ENCODE assay signal across 18 cellular contexts in the genomic region with DNA sequence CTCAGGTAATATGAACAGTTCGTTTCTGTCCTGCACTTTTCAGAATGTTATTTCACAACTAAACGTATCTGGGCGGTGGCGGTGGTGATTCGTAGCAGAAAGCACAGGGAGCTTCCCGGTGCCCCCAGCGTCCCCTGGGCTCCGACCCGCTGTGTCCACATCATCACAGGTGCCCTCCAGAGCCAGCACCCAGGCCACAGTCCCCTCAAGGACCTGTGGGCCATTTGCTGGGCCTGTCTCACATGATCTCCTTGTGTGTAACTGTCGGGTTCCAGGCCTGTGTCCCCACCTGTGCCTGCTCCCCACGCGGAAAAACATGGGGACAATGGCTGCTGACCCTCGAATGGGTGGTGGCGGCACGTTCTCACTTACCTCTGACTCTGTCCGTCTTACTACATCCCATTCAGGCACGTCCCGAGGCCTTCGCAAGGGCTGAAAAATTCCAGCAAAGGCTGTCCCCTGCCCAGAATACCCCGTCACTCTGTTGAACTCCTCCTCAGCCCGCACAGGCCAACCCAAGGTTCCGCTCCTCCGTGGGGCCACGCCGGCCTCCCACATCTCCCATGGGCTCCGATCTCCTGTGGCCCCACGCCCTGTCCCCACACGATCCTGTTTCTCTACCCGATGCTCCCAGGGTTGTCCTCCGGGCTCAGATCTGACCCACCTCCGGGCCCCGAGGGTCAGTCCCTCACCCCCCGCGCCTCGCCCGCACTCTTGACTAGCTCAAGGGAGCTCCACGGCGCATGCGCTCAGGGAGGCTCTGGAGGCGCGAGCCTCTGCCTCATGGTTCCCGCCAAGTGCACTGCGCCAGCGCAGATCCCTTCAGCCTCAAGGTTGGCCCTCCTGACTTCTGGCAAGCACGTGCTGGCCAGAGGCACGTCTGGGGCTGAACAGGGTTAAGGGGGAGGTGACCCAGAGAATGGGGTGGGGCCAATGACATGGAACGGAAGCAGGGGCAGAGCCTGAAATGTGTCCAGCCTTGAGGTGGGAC. TPM values are rescaled to one million over a fixed set of nuclear protein-coding genes. Genes with fewer than 3 reads are reported as not detected.
DNase-seq lines count a peak whose midpoint lies in the region; ATAC-seq, FAIRE-seq and TF ChIP-seq lines count a peak whose summit lies in the region.
"Had no signal": no experiment of that assay in that cellular context is flagged by ENCODE, and none has a peak within 500 bp of the region (broad histone marks: within the 10 kb centered on the region; RNA-seq: fewer than 3 reads in every experiment).

No MANE protein-coding gene starts in this region.

- no peak for DNase-seq in activated T-cell treated with anti-CD3 and anti-CD28 coated beads, Interleukin-2, amount 50 U/mL, for 72 hours
- no peak for DNase-seq in activated T-cell treated with anti-CD3 and anti-CD28 coated beads, Interleukin-2, amount 50 U/mL, for 1 hour
- no peak for DNase-seq in activated B cell treated with CpG ODN at 0.5 μM for 24 hours
- DNase-seq in kidney: peak; percentile 75
- DNase-seq in aorta: peak; percentile 48 to 71
- no peak for DNase-seq in hypothalamus (lab: John Stamatoyannopoulos, UW)
- no peak for DNase-seq in CD8-positive, alpha-beta T cell
- DNase-seq in cortex of kidney (lab: John Stamatoyannopoulos, UW): no peak
- DNase-seq: activated CD8-positive, alpha-beta memory T cell treated with anti-CD3 and anti-CD28 coated beads, Interleukin-2, amount 50 U/mL, for 4 hours; activated naive CD4-positive, alpha-beta T cell treated with anti-CD3 and anti-CD28 coated beads for 36 hours; NCI-H1436 treated with DMSO at 0.1 percent for 48 hours; NCI-H446; stimulated activated naive CD8-positive, alpha-beta T cell treated with anti-CD3 and anti-CD28 coated beads, Interleukin-15, Interleukin-2, amounts not matched to agents 100 U/mL and 50 U/mL, for 24 hours; WERI-Rb-1 had no signal

- H3K27ac ChIP-seq in kidney (ENCODE audit: low read depth in 2 of 2, low read length in 2 of 2): no peak overlapping the region
- no peak overlapping the region for H3K27ac ChIP-seq in aorta (ENCODE audit: low read depth in 1 of 2, low read length in 2 of 2)
- no peak overlapping the region for H3K27ac ChIP-seq in CD8-positive, alpha-beta T cell (ENCODE audit: low read depth, low read length)
- H3K27ac ChIP-seq: breast epithelium, WERI-Rb-1 had no signal

- H3K27me3 ChIP-seq in aorta (ENCODE audit: control insufficient read depth in 1 of 2, insufficient read depth in 2 of 2, low read length in 1 of 2): no peaks in the 10 kb centered on the region
- no peaks in the 10 kb centered on the region for H3K27me3 ChIP-seq in CD8-positive, alpha-beta T cell (ENCODE audit: insufficient read depth, low read length)
- H3K27me3 ChIP-seq: breast epithelium had no signal

- no peak overlapping the region for H3K9ac ChIP-seq in kidney (ENCODE audit: low read length in 2 of 2)

- H3K4me1 ChIP-seq in kidney (ENCODE audit: control insufficient read depth in 1 of 2, insufficient read depth in 1 of 2, low read depth in 1 of 2, low read length in 2 of 2) (peaks cover 0 to 4% of the 10 kb centered on the region in 2 donors), aorta (ENCODE audit: control insufficient read depth in 1 of 2, insufficient read depth in 2 of 2, low read length in 2 of 2) (no peaks in the 10 kb centered on the region)
- H3K4me1 ChIP-seq in CD8-positive, alpha-beta T cell (ENCODE audit: insufficient read depth, low read length): peaks cover 61% of the 10 kb centered on the region
- H3K4me1 ChIP-seq: breast epithelium had no signal

- CTCF ChIA-PET in activated B cell treated with CpG ODN at 0.5 μM for 24 hours (lab: Charles Lee): interaction anchor here (2.6 kb wide), 1 partner anchor 14 kb away, joined by 7 read pairs; no protein-coding TSS in a partner anchor
- CTCF ChIA-PET in CD8-positive, alpha-beta T cell (lab: Charles Lee): interaction anchor here (2.8 to 5.4 kb wide), 2 partner anchors 11 to 20 kb away, joined by 16 to 30 read pairs; no protein-coding TSS in a partner anchor

- H3K36me3 ChIP-seq in kidney (ENCODE audit: control insufficient read depth in 1 of 2, insufficient read depth in 2 of 2, low read length in 2 of 2): peaks cover 9 to 25% of the 10 kb centered on the region in 2 donors
- peaks cover 5 to 6% of the 10 kb centered on the region in 2 donors for H3K36me3 ChIP-seq in aorta (ENCODE audit: control insufficient read depth in 1 of 2, insufficient read depth in 2 of 2, low read length in 1 of 2)
- H3K36me3 ChIP-seq in CD8-positive, alpha-beta T cell (ENCODE audit: insufficient read depth, low read length): peaks cover 17% of the 10 kb centered on the region
- H3K36me3 ChIP-seq: breast epithelium had no signal

- no peak for ATAC-seq in activated T-cell treated with anti-CD3 and anti-CD28 coated beads, Interleukin-2, amount 50 U/mL, for 72 hours (replicated peaks in 1 of 2)
- ATAC-seq in activated B cell treated with CpG ODN at 0.5 μM for 24 hours (ENCODE audit: low read depth): no peak
- no peak for ATAC-seq in aorta (ENCODE audit: low FRiP score)
- ATAC-seq in CD8-positive, alpha-beta T cell: no peak
- ATAC-seq: stimulated activated naive CD8-positive, alpha-beta T cell treated with anti-CD3 and anti-CD28 coated beads, Interleukin-15, Interleukin-2, amounts not matched to agents 100 U/mL and 50 U/mL, for 24 hours had no signal

- POLR2A ChIA-PET in activated B cell treated with CpG ODN at 0.5 μM for 24 hours (lab: Charles Lee): no interaction called here
- POLR2A ChIA-PET in CD8-positive, alpha-beta T cell (lab: Charles Lee): no interaction called here

- no peaks in the 10 kb centered on the region for H3K27me3 Mint-ChIP-seq in activated T-cell treated with anti-CD3 and anti-CD28 coated beads, Interleukin-2, amount 50 U/mL, for 72 hours (ENCODE audit: low read depth)
- no peaks in the 10 kb centered on the region for H3K27me3 Mint-ChIP-seq in activated B cell treated with CpG ODN at 0.5 μM for 24 hours
- H3K27me3 Mint-ChIP-seq in CD8-positive, alpha-beta T cell (ENCODE audit: low read depth): no peaks in the 10 kb centered on the region

- no peak overlapping the region for H3K4me3 Mint-ChIP-seq in activated T-cell treated with anti-CD3 and anti-CD28 coated beads, Interleukin-2, amount 50 U/mL, for 72 hours
- peak overlapping the region; percentile 28 for H3K4me3 Mint-ChIP-seq in activated B cell treated with CpG ODN at 0.5 μM for 24 hours
- H3K4me3 Mint-ChIP-seq in CD8-positive, alpha-beta T cell: no peak overlapping the region
- H3K4me3 Mint-ChIP-seq: activated naive CD4-positive, alpha-beta T cell treated with anti-CD3 and anti-CD28 coated beads for 36 hours had no signal

- peaks cover 7 to 8% of the 10 kb centered on the region in 2 donors for H3K36me3 Mint-ChIP-seq in activated T-cell treated with anti-CD3 and anti-CD28 coated beads, Interleukin-2, amount 50 U/mL, for 72 hours (ENCODE audit: insufficient read depth in 2 of 2)
- H3K36me3 Mint-ChIP-seq in activated B cell treated with CpG ODN at 0.5 μM for 24 hours (ENCODE audit: low read depth): peaks cover 32% of the 10 kb centered on the region
- H3K36me3 Mint-ChIP-seq in CD8-positive, alpha-beta T cell: peaks cover 36% of the 10 kb centered on the region

- intact Hi-C loops in activated B cell treated with CpG ODN at 0.5 μM for 24 hours (cut with micrococcal nuclease): no loop called here
- intact Hi-C loops in kidney (cut with DNase I): no loop called here
- intact Hi-C loops in aorta (cut with DNase I): no loop called here
- intact Hi-C loops in CD8-positive, alpha-beta T cell (cut with DNase I, micrococcal nuclease): loop anchor here in 1 of 2 experiments (5.0 kb wide), 1 partner anchor 86 kb away; no protein-coding TSS in a partner anchor

- 87 to 88% methylated on average over 47 of the region's 47 CpGs for WGBS in aorta, 2 donors

- H3K9me3 ChIP-seq in kidney (ENCODE audit: control insufficient read depth in 1 of 2, low read length in 2 of 2): no peaks in the 10 kb centered on the region
- H3K9me3 ChIP-seq in aorta (ENCODE audit: control insufficient read depth, low read length): no peaks in the 10 kb centered on the region
- no peaks in the 10 kb centered on the region for H3K9me3 ChIP-seq in CD8-positive, alpha-beta T cell (ENCODE audit: low read length)

- FAIRE-seq in kidney (lab: Jason Lieb, UNC): no peak
- FAIRE-seq: D721Med, urothelium cell line had no signal

- H3K9me3 Mint-ChIP-seq in activated T-cell treated with anti-CD3 and anti-CD28 coated beads, Interleukin-2, amount 50 U/mL, for 72 hours: peaks cover 2% of the 10 kb centered on the region in 2 donors
- H3K9me3 Mint-ChIP-seq in activated B cell treated with CpG ODN at 0.5 μM for 24 hours: peaks cover 2% of the 10 kb centered on the region
- no peaks in the 10 kb centered on the region for H3K9me3 Mint-ChIP-seq in CD8-positive, alpha-beta T cell

- TF ChIP-seq CTCF in activated B cell treated with CpG ODN at 0.5 μM for 24 hours (IDR thresholded peaks at IDR 0.05) (no peak), kidney (IDR thresholded peaks at IDR 0.05; ENCODE audit: borderline replicate concordance, extremely low read depth, insufficient read depth) (no peak)
- TF ChIP-seq CTCF in CD8-positive, alpha-beta T cell (IDR thresholded peaks at IDR 0.05): no peak

- peaks cover 68% of the 10 kb centered on the region for H3K4me1 Mint-ChIP-seq in activated T-cell treated with anti-CD3 and anti-CD28 coated beads, Interleukin-2, amount 50 U/mL, for 72 hours (ENCODE audit: low read depth)
- peaks cover 63% of the 10 kb centered on the region for H3K4me1 Mint-ChIP-seq in activated B cell treated with CpG ODN at 0.5 μM for 24 hours
- H3K4me1 Mint-ChIP-seq in CD8-positive, alpha-beta T cell (ENCODE audit: low read depth): peaks cover 71% of the 10 kb centered on the region

- H3K4me3 ChIP-seq in kidney (ENCODE audit: low read length in 2 of 2): no peak overlapping the region
- H3K4me3 ChIP-seq in aorta (ENCODE audit: low read length in 2 of 2): no peak overlapping the region
- no peak overlapping the region for H3K4me3 ChIP-seq in CD8-positive, alpha-beta T cell (ENCODE audit: low read depth, low read length)
- H3K4me3 ChIP-seq: breast epithelium, skin epidermis had no signal

- H3K27ac Mint-ChIP-seq in activated T-cell treated with anti-CD3 and anti-CD28 coated beads, Interleukin-2, amount 50 U/mL, for 72 hours: peak overlapping the region; percentile 21
- H3K27ac Mint-ChIP-seq in activated B cell treated with CpG ODN at 0.5 μM for 24 hours: peak overlapping the region; percentile 80
- H3K27ac Mint-ChIP-seq in CD8-positive, alpha-beta T cell: no peak overlapping the region

RNA-seq across cellular contexts. Expression of a gene that starts 21.2 kb away (rescaled TPM):
- total RNA-seq in activated T-cell treated with anti-CD3 and anti-CD28 coated beads, Interleukin-2, amount 50 U/mL, for 72 hours: 10 to 100 TPM; 28.8 to 31.6 TPM
- total RNA-seq in activated B cell treated with CpG ODN at 0.5 μM for 24 hours (26.1 and 29.0 TPM in 2 replicates), kidney (26.1 TPM), aorta (10 to 100 TPM; 16.4 to 19.6 TPM)
- polyA plus RNA-seq in kidney (ENCODE audit: insufficient read depth, low read depth, low replicate concordance) (36.3 TPM), aorta (10 to 100 TPM; 19.8 to 33.8 TPM)
- total RNA-seq in CD8-positive, alpha-beta T cell: 100 to 1,000 TPM; 112 to 115 TPM

RNA-seq across cellular contexts. Expression of a gene that starts 23.8 kb away (rescaled TPM):
- 10 to 100 TPM; 11.4 to 11.9 TPM for total RNA-seq in activated T-cell treated with anti-CD3 and anti-CD28 coated beads, Interleukin-2, amount 50 U/mL, for 72 hours
- total RNA-seq in activated B cell treated with CpG ODN at 0.5 μM for 24 hours (19.6 and 22.7 TPM in 2 replicates), kidney (11.6 TPM), aorta (10 to 100 TPM in 1 of 2 donors, 1 to 10 TPM in 1; 8.2 to 12.3 TPM)
- polyA plus RNA-seq in kidney (ENCODE audit: insufficient read depth, low read depth, low replicate concordance) (2.6 TPM), aorta (1 to 10 TPM; 2.6 to 2.8 TPM)
- total RNA-seq in CD8-positive, alpha-beta T cell: 1 to 10 TPM; 8.7 to 9.4 TPM

RNA-seq across cellular contexts. Expression of a gene that starts 46.1 kb away (rescaled TPM):
- total RNA-seq in activated T-cell treated with anti-CD3 and anti-CD28 coated beads, Interleukin-2, amount 50 U/mL, for 72 hours: 10 to 100 TPM; 39.6 to 43.2 TPM
- 38.2 and 38.6 TPM in 2 replicates for total RNA-seq in activated B cell treated with CpG ODN at 0.5 μM for 24 hours
- total RNA-seq in kidney: 39.2 TPM
- polyA plus RNA-seq in kidney (ENCODE audit: insufficient read depth, low read depth, low replicate concordance): 57.3 TPM
- 10 to 100 TPM; 28.8 to 34.4 TPM for total RNA-seq in aorta
- polyA plus RNA-seq in aorta: 10 to 100 TPM; 36.1 to 40.7 TPM
- 10 to 100 TPM; 15.1 to 15.2 TPM for total RNA-seq in CD8-positive, alpha-beta T cell

RNA-seq across cellular contexts. Expression of a gene that starts 58.6 kb away (rescaled TPM):
- 10 to 100 TPM; 65.7 to 75.6 TPM for total RNA-seq in activated T-cell treated with anti-CD3 and anti-CD28 coated beads, Interleukin-2, amount 50 U/mL, for 72 hours
- total RNA-seq in activated B cell treated with CpG ODN at 0.5 μM for 24 hours (47.9 and 48.1 TPM in 2 replicates), kidney (61.2 TPM), aorta (10 to 100 TPM; 74.9 to 99.5 TPM)
- polyA plus RNA-seq in kidney (ENCODE audit: insufficient read depth, low read depth, low replicate concordance) (31.1 TPM), aorta (10 to 100 TPM; 19.7 to 44.2 TPM)
- total RNA-seq in CD8-positive, alpha-beta T cell: 10 to 100 TPM; 92.1 to 95.1 TPM

Comparison
In these comparisons a context has a peak if more than half of its experiments do, and no peak if none do; other contexts are left out.
1. DNase-seq: peak in kidney (single experiment) and aorta (2 of 2); none in activated T-cell treated with anti-CD3 and anti-CD28 coated beads, Interleukin-2, amount 50 U/mL, for 72 hours (0 of 2), activated T-cell treated with anti-CD3 and anti-CD28 coated beads, Interleukin-2, amount 50 U/mL, for 1 hour (single experiment), activated B cell treated with CpG ODN at 0.5 μM for 24 hours (single experiment), hypothalamus (0 of 51), CD8-positive, alpha-beta T cell (0 of 7) and cortex of kidney (single experiment).